8 cellular contexts compared by ENCODE assay signal in genomic region chr10:28532223-28532508, GRCh38. TPM values are rescaled to one million over a fixed set of nuclear protein-coding genes. Genes with fewer than 3 reads are reported as not detected.
DNase-seq lines count a peak whose midpoint lies in the region; ATAC-seq and TF ChIP-seq lines count a peak whose summit lies in the region.

No MANE protein-coding gene starts in this region.

- in situ Hi-C loops in HAP-1 (cut with MboI; ENCODE audit: low sequenced_read_pairs), result no loop called here

- no peaks in the 10 kb centered on the region for H3K27me3 Mint-ChIP-seq in activated CD4-positive, alpha-beta T cell treated with anti-CD3 and anti-CD28 coated beads for 36 hours
- H3K27me3 Mint-ChIP-seq in activated naive CD8-positive, alpha-beta T cell treated with anti-CD3 and anti-CD28 coated beads for 36 hours, result no peaks in the 10 kb centered on the region

- POLR2A ChIA-PET in activated CD4-positive, alpha-beta T cell treated with anti-CD3 and anti-CD28 coated beads for 36 hours (lab: Charles Lee), result interaction anchor here (0.6 kb wide), 1 partner anchor 72 kb away, joined by 3 read pairs; no protein-coding TSS in a partner anchor

- intact Hi-C loops in activated CD4-positive, alpha-beta T cell treated with anti-CD3 and anti-CD28 coated beads for 36 hours (cut with DNase I, micrococcal nuclease), result loop anchor here (1.0 to 10.0 kb wide), 12 partner anchors 40 to 1903 kb away; partner anchors contain the start of genes MPP7 (in 2 of the 2), ACBD5 (in 1 of the 2), MAP3K8 (in 1 of the 2) and MASTL (in 1 of the 2)

- no peaks in the 10 kb centered on the region for H3K9me3 Mint-ChIP-seq in activated CD4-positive, alpha-beta T cell treated with anti-CD3 and anti-CD28 coated beads for 36 hours (ENCODE audit: low read depth)
- no peaks in the 10 kb centered on the region for H3K9me3 Mint-ChIP-seq in activated naive CD8-positive, alpha-beta T cell treated with anti-CD3 and anti-CD28 coated beads for 36 hours

- ATAC-seq in activated CD4-positive, alpha-beta T cell treated with anti-CD3 and anti-CD28 coated beads for 36 hours, result peak; percentile 40

- peaks cover 60% of the 10 kb centered on the region for H3K79me2 ChIP-seq in Loucy (ENCODE audit: insufficient read depth, low read length)

- no peaks in the 10 kb centered on the region for H3F3A ChIP-seq in Loucy (ENCODE audit: low read depth)

- H3K4me3 Mint-ChIP-seq in activated CD4-positive, alpha-beta T cell treated with anti-CD3 and anti-CD28 coated beads for 36 hours, result peak overlapping the region; percentile 95
- H3K4me3 Mint-ChIP-seq in activated naive CD8-positive, alpha-beta T cell treated with anti-CD3 and anti-CD28 coated beads for 36 hours, result peak overlapping the region; percentile 96

- peak overlapping the region; percentile 99 for H3K27ac ChIP-seq in right atrium auricular region

- CTCF ChIA-PET in activated CD4-positive, alpha-beta T cell treated with anti-CD3 and anti-CD28 coated beads for 36 hours (lab: Charles Lee), result no interaction called here

- H3K4me1 ChIP-seq in HAP-1 (peaks cover 7% of the 10 kb centered on the region), Loucy (ENCODE audit: insufficient read depth, low read length, poor library complexity, severe bottlenecking) (peaks cover 47% of the 10 kb centered on the region), right atrium auricular region (peaks cover 0 to 46% of the 10 kb centered on the region in 2 donors)

- peak overlapping the region; percentile 80 for H3K4me2 ChIP-seq in Loucy (ENCODE audit: low read depth, low read length, poor library complexity, severe bottlenecking)

- H3K9me3 ChIP-seq in HAP-1 (no peaks in the 10 kb centered on the region), Loucy (ENCODE audit: insufficient read depth, low read depth, low read length) (no peaks in the 10 kb centered on the region), right atrium auricular region (no peaks in the 10 kb centered on the region)

- H3K27me3 ChIP-seq in HAP-1 (ENCODE audit: low read depth) (no peaks in the 10 kb centered on the region), Loucy (ENCODE audit: insufficient read depth, low read length, poor library complexity, severe bottlenecking) (no peaks in the 10 kb centered on the region), right atrium auricular region (no peaks in the 10 kb centered on the region)

- H3K9me2 ChIP-seq in Loucy (replicated peaks; ENCODE audit: low read depth, low read length), result no peaks in the 10 kb centered on the region

- peaks cover 35% of the 10 kb centered on the region for H4K20me1 ChIP-seq in Loucy (ENCODE audit: insufficient read depth, low read length, poor library complexity, severe bottlenecking)

- H3K4me3 ChIP-seq in HAP-1, result peak overlapping the region; percentile 83
- peak overlapping the region; percentile 100 for H3K4me3 ChIP-seq in Loucy (ENCODE audit: low read length, poor library complexity, severe bottlenecking)
- peak overlapping the region; percentile 94 to 97 for H3K4me3 ChIP-seq in right atrium auricular region
- peak overlapping the region; percentile 92 for H3K4me3 ChIP-seq in retinal pigment epithelial cell (ENCODE audit: low read length)

- peaks cover 55% of the 10 kb centered on the region for H3K36me3 Mint-ChIP-seq in activated CD4-positive, alpha-beta T cell treated with anti-CD3 and anti-CD28 coated beads for 36 hours (ENCODE audit: low read depth)
- H3K36me3 Mint-ChIP-seq in activated naive CD8-positive, alpha-beta T cell treated with anti-CD3 and anti-CD28 coated beads for 36 hours, result peaks cover 60% of the 10 kb centered on the region

- peak; percentile 74 for DNase-seq in activated CD4-positive, alpha-beta T cell treated with anti-CD3 and anti-CD28 coated beads for 36 hours
- no peak for DNase-seq in activated CD4-positive, alpha-beta T cell treated with anti-CD3 and anti-CD28 coated beads for 1 hour
- peak in 1 of 2 experiments; percentile 50 for DNase-seq in HAP-1 (ENCODE audit: low spot score in 2 of 2)
- no peak for DNase-seq in activated naive CD8-positive, alpha-beta T cell treated with anti-CD3 and anti-CD28 coated beads for 36 hours
- peak; percentile 65 for DNase-seq in right atrium auricular region (ENCODE audit: low spot score)
- no peak for DNase-seq in retinal pigment epithelial cell (ENCODE audit: low read depth)
- no peak for DNase-seq in superior temporal gyrus (ENCODE audit: extremely low spot score)

- peaks cover 34% of the 10 kb centered on the region for H3K36me3 ChIP-seq in HAP-1 (replicated peaks)
- H3K36me3 ChIP-seq in Loucy (ENCODE audit: insufficient read depth, low read length), result peaks cover 21% of the 10 kb centered on the region
- peaks cover 25% of the 10 kb centered on the region for H3K36me3 ChIP-seq in right atrium auricular region

- peak overlapping the region; percentile 86 for H3K9ac ChIP-seq in Loucy (ENCODE audit: low read depth, low read length, poor library complexity, severe bottlenecking)

- H2AFZ ChIP-seq in Loucy (ENCODE audit: low read length), result peak overlapping the region; percentile 84

- peaks cover 52% of the 10 kb centered on the region for H3K4me1 Mint-ChIP-seq in activated CD4-positive, alpha-beta T cell treated with anti-CD3 and anti-CD28 coated beads for 36 hours
- H3K4me1 Mint-ChIP-seq in activated naive CD8-positive, alpha-beta T cell treated with anti-CD3 and anti-CD28 coated beads for 36 hours, result peaks cover 38% of the 10 kb centered on the region

- H3K27ac Mint-ChIP-seq in activated CD4-positive, alpha-beta T cell treated with anti-CD3 and anti-CD28 coated beads for 36 hours, result peak overlapping the region; percentile 98
- peak overlapping the region; percentile 96 for H3K27ac Mint-ChIP-seq in activated naive CD8-positive, alpha-beta T cell treated with anti-CD3 and anti-CD28 coated beads for 36 hours

- TF ChIP-seq CTCF in Loucy (conservative IDR thresholded peaks at IDR 0.05; ENCODE audit: low read length), result no peak
- TF ChIP-seq CTCF in right atrium auricular region (IDR thresholded peaks at IDR 0.05), result no peak
- TF ChIP-seq CTCF in retinal pigment epithelial cell (conservative IDR thresholded peaks at IDR 0.05; ENCODE audit: low read depth, low read length), result no peak

RNA-seq across cellular contexts. Expression of gene WAC, which starts 0.8 kb away (rescaled TPM):
- 100 to 1,000 TPM; 103 to 136 TPM for total RNA-seq in activated CD4-positive, alpha-beta T cell treated with anti-CD3 and anti-CD28 coated beads for 36 hours
- 100 to 1,000 TPM; 123 to 126 TPM for total RNA-seq in activated naive CD8-positive, alpha-beta T cell treated with anti-CD3 and anti-CD28 coated beads for 36 hours
- 10 to 100 TPM; 75.4 to 94.1 TPM for total RNA-seq in right atrium auricular region

Comparison
In these comparisons a context has a peak if more than half of its experiments do, and no peak if none do; other contexts are left out.
1. DNase-seq: peak in activated CD4-positive, alpha-beta T cell treated with anti-CD3 and anti-CD28 coated beads for 36 hours (single experiment) and right atrium auricular region (single experiment); none in activated CD4-positive, alpha-beta T cell treated with anti-CD3 and anti-CD28 coated beads for 1 hour (single experiment), activated naive CD8-positive, alpha-beta T cell treated with anti-CD3 and anti-CD28 coated beads for 36 hours (single experiment), retinal pigment epithelial cell (single experiment) and superior temporal gyrus (single experiment).
2. Peak in every context shown above with its lines, with median percentiles within 50 percentile points of each other: H3K4me3 ChIP-seq.